24 cellular contexts compared by ENCODE assay signal in the genomic region with DNA sequence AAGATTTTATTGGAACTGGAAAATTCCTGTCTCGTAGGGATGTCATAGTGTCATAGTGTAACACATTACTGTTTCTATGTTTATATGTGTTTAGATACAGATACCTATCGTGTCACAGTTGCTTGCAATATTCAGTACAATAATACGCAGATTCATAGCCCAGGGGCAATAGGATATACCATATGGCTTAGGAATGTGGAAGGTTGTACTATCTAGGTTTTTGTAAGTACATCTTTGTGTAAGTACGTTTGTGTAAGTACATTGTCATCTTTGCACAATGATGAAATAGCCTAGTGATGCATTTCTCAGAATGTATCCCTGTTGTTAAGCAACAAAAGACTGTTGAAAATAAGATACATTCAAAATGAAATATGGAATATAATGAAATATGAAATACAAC.
"Had no signal": no experiment of that assay in that cellular context is flagged by ENCODE, and none has a peak within 500 bp of the region (broad histone marks: within the 10 kb centered on the region; RNA-seq: fewer than 3 reads in every experiment).

No MANE protein-coding gene starts in this region.

- H3K27ac ChIP-seq: colonic mucosa, gastrocnemius medialis, heart right ventricle, left ventricle myocardium inferior, lower lobe of right lung, neural progenitor cell, pancreas, suprapubic skin, thyroid gland, upper lobe of left lung, uterus had no signal

- H3K4me3 ChIP-seq: colonic mucosa, gastrocnemius medialis, heart right ventricle, left ventricle myocardium inferior, lower lobe of right lung, neural progenitor cell, pancreas, suprapubic skin, thyroid gland, upper lobe of left lung, uterus had no signal

- H3K4me1 ChIP-seq: colonic mucosa, gastrocnemius medialis, lower lobe of right lung, neural progenitor cell, pancreas, suprapubic skin, uterus had no signal

- H3K27ac Mint-ChIP-seq: natural killer cell treated with Interleukin-12 subunit alpha and Interleukin-12 subunit beta and Interleukin-15 and Interleukin-18, amount 100 ng/mL, for 72 hours; neural progenitor cell; progenitor cell of endocrine pancreas had no signal

- H2AFZ ChIP-seq: neural progenitor cell had no signal

- H3K4me1 Mint-ChIP-seq: neural progenitor cell had no signal

- H3K27me3 ChIP-seq: colonic mucosa, gastrocnemius medialis, heart right ventricle, neural progenitor cell, pancreas, suprapubic skin, thyroid gland, upper lobe of left lung, uterus had no signal

- H3K4me3 Mint-ChIP-seq: natural killer cell treated with Interleukin-12 subunit alpha and Interleukin-12 subunit beta and Interleukin-15 and Interleukin-18, amount 100 ng/mL, for 72 hours; neural progenitor cell had no signal

- H3K36me3 ChIP-seq: colonic mucosa, lower lobe of right lung, pancreas, thyroid gland, uterus had no signal

- DNase-seq: colonic mucosa; dermis blood vessel endothelial cell; erythroblast; gastrocnemius medialis; heart right ventricle; kidney; left cardiac atrium; left ventricle myocardium inferior; lower lobe of right lung; mesenchymal stem cell; midbrain; nucleus accumbens; pancreas; right cardiac atrium; small intestine; stimulated activated CD4-positive, alpha-beta T cell treated with anti-CD3 and anti-CD28 coated beads, Interleukin-2, amount 100 ng/mL, for 48 hours; stimulated activated naive CD4-positive, alpha-beta T cell treated with Interleukin-2 at 50 U/mL for 16 hours; thyroid gland; upper lobe of left lung; uterus had no signal

- H3K9ac ChIP-seq: neural progenitor cell had no signal

- H3K4me2 ChIP-seq: neural progenitor cell had no signal

- H3K27me3 Mint-ChIP-seq: natural killer cell treated with Interleukin-12 subunit alpha and Interleukin-12 subunit beta and Interleukin-15 and Interleukin-18, amount 100 ng/mL, for 72 hours; progenitor cell of endocrine pancreas had no signal

- H3K9me3 Mint-ChIP-seq: natural killer cell treated with Interleukin-12 subunit alpha and Interleukin-12 subunit beta and Interleukin-15 and Interleukin-18, amount 100 ng/mL, for 72 hours had no signal

- H3K9me3 ChIP-seq: colonic mucosa, gastrocnemius medialis, left ventricle myocardium inferior, lower lobe of right lung, pancreas, suprapubic skin, thyroid gland, upper lobe of left lung, uterus had no signal

- ATAC-seq: gastrocnemius medialis; heart right ventricle; left cardiac atrium; lower lobe of right lung; natural killer cell treated with Interleukin-12 subunit alpha and Interleukin-12 subunit beta and Interleukin-15 and Interleukin-18, amount 100 ng/mL, for 72 hours; pancreas; right cardiac atrium had no signal
